ENCODE assay signal across 20 cellular contexts in genomic region chr11:131530411-131530810, GRCh38.
DNase-seq lines count a peak whose midpoint lies in the region; ATAC-seq and TF ChIP-seq lines count a peak whose summit lies in the region.
"Had no signal": no experiment of that assay in that cellular context is flagged by ENCODE, and none has a peak within 500 bp of the region (broad histone marks: within the 10 kb centered on the region; RNA-seq: fewer than 3 reads in every experiment).

No MANE protein-coding gene starts in this region.

- peak overlapping the region; percentile 87 for H3K27ac ChIP-seq in cingulate gyrus (ENCODE audit: low read depth, low read length)
- H3K27ac ChIP-seq in layer of hippocampus (ENCODE audit: low read depth, low read length), result peak overlapping the region; percentile 77
- no peak overlapping the region for H3K27ac ChIP-seq in A673 (ENCODE audit: low read depth, low read length, poor library complexity, severe bottlenecking)
- H3K27ac ChIP-seq: 22Rv1, Peyer's patch had no signal

- H3K27me3 ChIP-seq in layer of hippocampus (ENCODE audit: control insufficient read depth, insufficient read depth, low read length) (no peaks in the 10 kb centered on the region), A673 (replicated peaks; ENCODE audit: insufficient read depth, low read depth, low read length, poor library complexity) (peaks cover 76% of the 10 kb centered on the region)
- H3K27me3 ChIP-seq: Peyer's patch had no signal

- POLR2A ChIA-PET in A673 (lab: Charles Lee; ENCODE audit: low non-redundant PET), result no interaction called here

- H3K36me3 ChIP-seq in A673 (ENCODE audit: insufficient read depth, low read length, poor library complexity, severe bottlenecking), result no peaks in the 10 kb centered on the region
- H3K36me3 ChIP-seq: Peyer's patch had no signal

- no peaks in the 10 kb centered on the region for H3K9me3 ChIP-seq in A673 (ENCODE audit: low read depth, low read length, poor library complexity, severe bottlenecking)
- H3K9me3 ChIP-seq: Peyer's patch had no signal

- no peak for TF ChIP-seq CTCF in A673 (conservative IDR thresholded peaks at IDR 0.05; ENCODE audit: low read depth, low read length)

- no TSS peak for BruUV-seq in A673 (replicated peaks; lab: Mats Ljungman, UMichigan)

- no peaks in the 10 kb centered on the region for H3K4me1 ChIP-seq in A673 (ENCODE audit: insufficient read depth, low read length, poor library complexity, severe bottlenecking)
- H3K4me1 ChIP-seq: Peyer's patch had no signal

- CTCF ChIA-PET in A673 (lab: Charles Lee), result no interaction called here

- DNase-seq in Ammon's horn (ENCODE audit: low spot score), result peak; percentile 88
- DNase-seq in pons (ENCODE audit: low spot score), result peak; percentile 96
- DNase-seq in mucosa of gallbladder (ENCODE audit: low spot score), result no peak
- no peak for DNase-seq in A673 (ENCODE audit: low spot score)
- DNase-seq in RKO (ENCODE audit: low spot score), result no peak
- DNase-seq: DMS 273 treated with DMSO at 0.1 percent for 48 hours, GDM1, HCEC 1CT, NCI-H1105, NCI-H2081 treated with DMSO at 0.1 percent for 48 hours, NCI-H446 treated with DMSO at 0.1 percent for 48 hours, NCI-H69, Peyer's patch had no signal

- no peak overlapping the region for H3K4me3 ChIP-seq in A673 (ENCODE audit: low read depth, low read length, poor library complexity, severe bottlenecking)
- H3K4me3 ChIP-seq: GM23338, K562, Peyer's patch had no signal

- intact Hi-C loops in A673 (cut with micrococcal nuclease; ENCODE audit: unreplicated experiment), result no loop called here

- no peak for ATAC-seq in HG03095 (IDR thresholded peaks at IDR 0.05; ENCODE audit: unreplicated experiment)
- ATAC-seq: GM23338, K562, Right ventricle myocardium inferior had no signal

Comparison
In these comparisons a context has a peak if more than half of its experiments do, and no peak if none do; other contexts are left out.
1. DNase-seq: peak in Ammon's horn (single experiment) and pons (single experiment); none in mucosa of gallbladder (single experiment), A673 (single experiment) and RKO (single experiment).